9 cellular contexts compared by ENCODE assay signal in the genomic region with DNA sequence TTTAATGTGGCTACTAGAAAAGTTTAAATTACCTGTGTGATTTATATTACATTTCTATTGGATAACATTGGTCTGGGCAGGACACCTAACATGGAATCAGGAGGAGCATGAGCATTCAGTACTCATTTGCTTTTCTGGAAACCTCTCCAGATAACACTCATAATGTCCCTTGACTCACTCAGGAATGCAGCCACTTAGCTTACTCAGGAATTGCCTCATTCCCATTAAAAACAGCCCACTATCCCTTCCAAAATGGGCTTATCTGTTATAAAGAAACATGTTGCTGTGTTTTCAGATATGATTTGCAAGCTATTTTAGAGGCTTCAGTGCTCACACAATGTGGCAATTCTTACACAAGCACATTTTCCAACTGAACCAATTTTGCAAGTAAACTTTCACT. TPM values are rescaled to one million over a fixed set of nuclear protein-coding genes. Genes with fewer than 3 reads are reported as not detected.
DNase-seq lines count a peak whose midpoint lies in the region; ATAC-seq and TF ChIP-seq lines count a peak whose summit lies in the region.
"Had no signal": no experiment of that assay in that cellular context is flagged by ENCODE, and none has a peak within 500 bp of the region (broad histone marks: within the 10 kb centered on the region; RNA-seq: fewer than 3 reads in every experiment).

No MANE protein-coding gene starts in this region.

- DNase-seq in brain microvascular endothelial cell (peak; percentile 88), kidney epithelial cell (ENCODE audit: low read depth) (peak; percentile 73), tibial nerve (ENCODE audit: low spot score in 2 of 2) (peak in 1 of 2 donors; percentile 25), T-helper 9 cell (no peak)
- DNase-seq in activated T-cell treated with anti-CD3 and anti-CD28 coated beads, Interleukin-2, amount 50 U/mL, for 1 hour: no peak
- DNase-seq: activated B cell treated with CpG ODN at 0.5 μM for 24 hours had no signal

- H3K9me3 ChIP-seq in HUES48 (ENCODE audit: control insufficient read depth, insufficient read depth, low read length): no peaks in the 10 kb centered on the region
- H3K9me3 ChIP-seq in tibial nerve: no peaks in the 10 kb centered on the region

- ATAC-seq in HG03378 (IDR thresholded peaks at IDR 0.05; ENCODE audit: unreplicated experiment): no peak

- H3K4me3 ChIP-seq in HUES48 (ENCODE audit: low read depth, low read length): no peak overlapping the region
- no peak overlapping the region for H3K4me3 ChIP-seq in brain microvascular endothelial cell (ENCODE audit: low read depth, low read length)
- H3K4me3 ChIP-seq in kidney epithelial cell (ENCODE audit: low read depth, low read length): no peak overlapping the region
- no peak overlapping the region for H3K4me3 ChIP-seq in tibial nerve

- H3K4me1 ChIP-seq in HUES48 (ENCODE audit: control insufficient read depth, insufficient read depth, low read length) (peaks cover 12% of the 10 kb centered on the region; the same call in 1 of the 2 replicates), tibial nerve (peaks cover 0 to 46% (median 18%) of the 10 kb centered on the region in 4 donors)

- no peak overlapping the region for H3K9ac ChIP-seq in HUES48 (ENCODE audit: low read depth, low read length)
- H3K9ac ChIP-seq: KMS-11 had no signal

- no peak for TF ChIP-seq POLR2A in tibial nerve (IDR thresholded peaks at IDR 0.05)

- H3K36me3 ChIP-seq in HUES48 (ENCODE audit: control insufficient read depth, insufficient read depth, low read length): no peaks in the 10 kb centered on the region
- no peaks in the 10 kb centered on the region for H3K36me3 ChIP-seq in brain microvascular endothelial cell (replicated peaks)
- H3K36me3 ChIP-seq in kidney epithelial cell (ENCODE audit: control insufficient read depth, insufficient read depth, low read length): no peaks in the 10 kb centered on the region
- no peaks in the 10 kb centered on the region for H3K36me3 ChIP-seq in tibial nerve

- peak overlapping the region; percentile 36 for H3K27ac ChIP-seq in HUES48 (ENCODE audit: low read depth, low read length)
- peak overlapping the region; percentile 99 for H3K27ac ChIP-seq in brain microvascular endothelial cell
- peak overlapping the region in 3 of 4 donors; percentile 34 to 75 (median 73) for H3K27ac ChIP-seq in tibial nerve
- H3K27ac ChIP-seq: KMS-11 had no signal

- H3K27me3 ChIP-seq in HUES48 (ENCODE audit: control insufficient read depth, insufficient read depth, low read length): no peaks in the 10 kb centered on the region
- H3K27me3 ChIP-seq in brain microvascular endothelial cell (replicated peaks): no peaks in the 10 kb centered on the region
- H3K27me3 ChIP-seq in kidney epithelial cell (ENCODE audit: control insufficient read depth, insufficient read depth, low read length): no peaks in the 10 kb centered on the region
- H3K27me3 ChIP-seq in tibial nerve: no peaks in the 10 kb centered on the region

- TF ChIP-seq CTCF in brain microvascular endothelial cell (IDR thresholded peaks at IDR 0.05; ENCODE audit: low read depth, low read length, missing control alignments): no peak
- TF ChIP-seq CTCF in kidney epithelial cell (IDR thresholded peaks at IDR 0.05; ENCODE audit: insufficient read depth, low read length, poor library complexity, severe bottlenecking): no peak
- TF ChIP-seq CTCF in tibial nerve (IDR thresholded peaks at IDR 0.05): no peak

- peak in 1 of 2 donors; percentile 82 for TF ChIP-seq EP300 in tibial nerve (IDR thresholded peaks at IDR 0.05)

- in situ Hi-C loops in brain microvascular endothelial cell (cut with HindIII; ENCODE audit: low pct_ligation_motif_present, low sequenced_read_pairs): no loop called here

RNA-seq across cellular contexts. Expression of gene GBE1, which starts 17.1 kb away (rescaled TPM):
- total RNA-seq in kidney epithelial cell (27.6 and 30.8 TPM in 2 replicates), tibial nerve (10 to 100 TPM; 25.8 to 34.5 (median 31.3) TPM)

Comparison
In these comparisons a context has a peak if more than half of its experiments do, and no peak if none do; other contexts are left out.
1. H3K27ac ChIP-seq: peak in every context shown above with its lines; median percentile 99 in brain microvascular endothelial cell; 73 in tibial nerve; 36 in HUES48.
2. DNase-seq: peak in brain microvascular endothelial cell (single experiment) and kidney epithelial cell (single experiment); none in T-helper 9 cell (single experiment) and activated T-cell treated with anti-CD3 and anti-CD28 coated beads, Interleukin-2, amount 50 U/mL, for 1 hour (single experiment).